Comparison of ENCODE assay signal across 21 cellular contexts in genomic region chr13:76418404-76418803, GRCh38.
"Had no signal": no experiment of that assay in that cellular context is flagged by ENCODE, and none has a peak within 500 bp of the region (broad histone marks: within the 10 kb centered on the region; RNA-seq: fewer than 3 reads in every experiment).

No MANE protein-coding gene starts in this region.

- H3K27ac ChIP-seq: breast epithelium, gastrocnemius medialis, neutrophil, right lobe of liver, spleen had no signal

- H3K27ac Mint-ChIP-seq: mesothelial cell of epicardium; natural killer cell treated with Interleukin-12 subunit alpha and Interleukin-12 subunit beta and Interleukin-15 and Interleukin-18, amount 100 ng/mL, for 72 hours; progenitor cell of endocrine pancreas; stimulated activated naive B cell treated with anti-CD40 and anti-IgM and Interleukin-4, amounts not matched to agents 10 μg/mL and 1 μg/mL and 100 μg/mL, for 72 hours; stimulated activated naive CD8-positive, alpha-beta T cell treated with anti-CD3 and anti-CD28 coated beads, Interleukin-15, amount 100 ng/mL, for 72 hours had no signal

- H3K27me3 ChIP-seq: breast epithelium, gastrocnemius medialis, neutrophil, right lobe of liver, spleen had no signal

- H3K9me3 Mint-ChIP-seq: natural killer cell treated with Interleukin-12 subunit alpha and Interleukin-12 subunit beta and Interleukin-15 and Interleukin-18, amount 100 ng/mL, for 72 hours; stimulated activated naive B cell treated with anti-CD40 and anti-IgM and Interleukin-4, amounts not matched to agents 10 μg/mL and 1 μg/mL and 100 μg/mL, for 72 hours; stimulated activated naive CD8-positive, alpha-beta T cell treated with anti-CD3 and anti-CD28 coated beads, Interleukin-15, amount 100 ng/mL, for 72 hours had no signal

- H3K27me3 Mint-ChIP-seq: natural killer cell treated with Interleukin-12 subunit alpha and Interleukin-12 subunit beta and Interleukin-15 and Interleukin-18, amount 100 ng/mL, for 72 hours; progenitor cell of endocrine pancreas; stimulated activated naive B cell treated with anti-CD40 and anti-IgM and Interleukin-4, amounts not matched to agents 10 μg/mL and 1 μg/mL and 100 μg/mL, for 72 hours; stimulated activated naive CD8-positive, alpha-beta T cell treated with anti-CD3 and anti-CD28 coated beads, Interleukin-15, amount 100 ng/mL, for 72 hours had no signal

- H3K36me3 Mint-ChIP-seq: mesothelial cell of epicardium; natural killer cell treated with Interleukin-12 subunit alpha and Interleukin-12 subunit beta and Interleukin-15 and Interleukin-18, amount 100 ng/mL, for 72 hours; stimulated activated naive B cell treated with anti-CD40 and anti-IgM and Interleukin-4, amounts not matched to agents 10 μg/mL and 1 μg/mL and 100 μg/mL, for 72 hours had no signal

- H3K4me1 ChIP-seq: breast epithelium, gastrocnemius medialis, right lobe of liver, spleen had no signal

- H3K4me3 ChIP-seq: breast epithelium, gastrocnemius medialis, right lobe of liver, spleen had no signal

- H3K36me3 ChIP-seq: breast epithelium, gastrocnemius medialis, neutrophil, right lobe of liver, spleen had no signal

- H3K4me3 Mint-ChIP-seq: mesothelial cell of epicardium; natural killer cell treated with Interleukin-12 subunit alpha and Interleukin-12 subunit beta and Interleukin-15 and Interleukin-18, amount 100 ng/mL, for 72 hours; stimulated activated naive B cell treated with anti-CD40 and anti-IgM and Interleukin-4, amounts not matched to agents 10 μg/mL and 1 μg/mL and 100 μg/mL, for 72 hours; stimulated activated naive CD8-positive, alpha-beta T cell treated with anti-CD3 and anti-CD28 coated beads, Interleukin-15, amount 100 ng/mL, for 72 hours had no signal

- DNase-seq: central memory CD4-positive, alpha-beta T cell; effector memory CD4-positive, alpha-beta T cell; gastrocnemius medialis; glutamatergic neuron; left colon; mammary epithelial cell; right lobe of liver; spleen; stimulated activated CD4-positive, alpha-beta T cell treated with anti-CD3 and anti-CD28 coated beads, Interleukin-15, amount 100 ng/mL, for 24 hours; stimulated activated CD4-positive, alpha-beta T cell treated with anti-CD3 and anti-CD28 coated beads, Interleukin-1b, Interleukin-23, amount 100 ng/mL, for 48 hours; stimulated activated CD4-positive, alpha-beta T cell treated with anti-CD3 and anti-CD28 coated beads, Interleukin-4, amount 100 ng/mL, for 24 hours; stimulated activated naive B cell treated with anti-CD40 and anti-IgM and Interleukin-4, amounts not matched to agents 10 μg/mL and 1 μg/mL and 100 μg/mL, for 72 hours; stimulated activated naive CD8-positive, alpha-beta T cell treated with anti-CD3 and anti-CD28 coated beads, Interleukin-15, amount 100 ng/mL, for 72 hours; substantia nigra; trophoblast cell had no signal

- H3K4me1 Mint-ChIP-seq: stimulated activated naive B cell treated with anti-CD40 and anti-IgM and Interleukin-4, amounts not matched to agents 10 μg/mL and 1 μg/mL and 100 μg/mL, for 72 hours; stimulated activated naive CD8-positive, alpha-beta T cell treated with anti-CD3 and anti-CD28 coated beads, Interleukin-15, amount 100 ng/mL, for 72 hours had no signal

- ATAC-seq: esophagus mucosa; gastrocnemius medialis; left colon; natural killer cell treated with Interleukin-12 subunit alpha and Interleukin-12 subunit beta and Interleukin-15 and Interleukin-18, amount 100 ng/mL, for 72 hours; right lobe of liver; stimulated activated naive B cell treated with anti-CD40 and anti-IgM and Interleukin-4, amounts not matched to agents 10 μg/mL and 1 μg/mL and 100 μg/mL, for 72 hours; stimulated activated naive CD8-positive, alpha-beta T cell treated with anti-CD3 and anti-CD28 coated beads, Interleukin-15, amount 100 ng/mL, for 72 hours had no signal

- H3K9me3 ChIP-seq: breast epithelium, gastrocnemius medialis, neutrophil, right lobe of liver, spleen had no signal
